Comparison of ENCODE assay signal across 12 cellular contexts in the genomic region with DNA sequence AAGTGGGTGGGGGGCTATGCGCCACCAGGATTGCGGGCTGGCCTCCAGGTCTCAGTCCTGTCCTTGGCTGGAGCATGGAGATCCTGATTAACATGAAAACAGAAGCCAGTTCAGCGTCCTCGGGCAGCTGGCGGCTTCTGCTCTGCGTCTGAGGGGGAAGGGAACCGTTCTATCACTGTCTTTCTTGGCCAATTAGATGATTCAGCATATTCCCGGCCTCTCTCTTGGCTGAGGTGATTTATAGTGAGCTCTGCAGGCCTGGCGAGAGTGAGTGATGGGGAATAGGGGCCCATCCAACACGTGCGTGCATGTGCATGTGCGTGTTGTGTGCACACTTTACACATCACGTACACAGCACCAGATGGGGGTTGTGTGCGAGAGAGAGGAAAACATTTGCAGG.
DNase-seq lines count a peak whose midpoint lies in the region; FAIRE-seq and TF ChIP-seq lines count a peak whose summit lies in the region.
"Had no signal": no experiment of that assay in that cellular context is flagged by ENCODE, and none has a peak within 500 bp of the region (broad histone marks: within the 10 kb centered on the region; RNA-seq: fewer than 3 reads in every experiment).

No MANE protein-coding gene starts in this region.

- H3K4me2 ChIP-seq in parathyroid adenoma (ENCODE audit: low read length): no peak overlapping the region

- peak; percentile 21 for DNase-seq in GM04504 (ENCODE audit: low read depth)
- DNase-seq in NOMO-1 (lab: John Stamatoyannopoulos, UW; ENCODE audit: unreplicated experiment in 2 of 2): peak; percentile 70 to 74
- peak; percentile 12 to 33 for DNase-seq in frontal cortex (ENCODE audit: low spot score in 2 of 2)
- no peak for DNase-seq in NCI-H2029 (lab: John Stamatoyannopoulos, UW)
- no peak for DNase-seq in UCSD-AML1 (lab: John Stamatoyannopoulos, UW; ENCODE audit: unreplicated experiment)
- no peak for DNase-seq in SW480 (ENCODE audit: low spot score)
- DNase-seq in GM12891 (ENCODE audit: insufficient read length, low spot score): no peak
- DNase-seq: activated naive CD4-positive, alpha-beta T cell treated with anti-CD3 and anti-CD28 coated beads, Interleukin-2, amount 50 U/mL, for 16 hours; GF-D8; stimulated activated CD8-positive, alpha-beta memory T cell treated with anti-CD3 and anti-CD28 coated beads, Interleukin-4, amount 100 ng/mL, for 48 hours had no signal

- no peak for FAIRE-seq in frontal cortex (lab: Jason Lieb, UNC)
- FAIRE-seq in GM12891 (lab: Jason Lieb, UNC): no peak

- no peak overlapping the region for H3K4me3 ChIP-seq in parathyroid adenoma (ENCODE audit: low read depth, low read length)
- H3K4me3 ChIP-seq: lung had no signal

- H3K9ac ChIP-seq in parathyroid adenoma: no peak overlapping the region

- H3K79me2 ChIP-seq in parathyroid adenoma: no peaks in the 10 kb centered on the region

- no peak for TF ChIP-seq POLR2A in GM12891 (IDR thresholded peaks at IDR 0.05; ENCODE audit: low read depth, low read length)

- peak overlapping the region; percentile 28 for H2AFZ ChIP-seq in parathyroid adenoma

- H3K27ac ChIP-seq in parathyroid adenoma: no peak overlapping the region

- no peaks in the 10 kb centered on the region for H3K9me3 ChIP-seq in parathyroid adenoma (ENCODE audit: control insufficient read depth, low read length)

- H3K4me1 ChIP-seq in parathyroid adenoma: no peaks in the 10 kb centered on the region

- no peaks in the 10 kb centered on the region for H3K27me3 ChIP-seq in parathyroid adenoma (ENCODE audit: control insufficient read depth, insufficient read depth, low read length)

- H3K36me3 ChIP-seq in parathyroid adenoma (ENCODE audit: control insufficient read depth, insufficient read depth, low read length): no peaks in the 10 kb centered on the region

- TF ChIP-seq CTCF in parathyroid adenoma (IDR thresholded peaks at IDR 0.05): no peak

TF ChIP-seq in GM12891, 5 proteins besides CTCF, POLR2A, EP300 and RAD21:
- TF ChIP-seq PAX5 (IDR thresholded peaks at IDR 0.05; ENCODE audit: insufficient read depth, low read length, severe bottlenecking): no peak
- TF ChIP-seq TAF1 (IDR thresholded peaks at IDR 0.05; ENCODE audit: low read depth, low read length): no peak
- TF ChIP-seq POLR2AphosphoS5 (IDR thresholded peaks at IDR 0.05; ENCODE audit: low read depth, low read length): no peak
- no peak for TF ChIP-seq SPI1 (IDR thresholded peaks at IDR 0.05; ENCODE audit: low read depth, low read length)
- TF ChIP-seq POU2F2 (IDR thresholded peaks at IDR 0.05; ENCODE audit: low read depth, low read length): no peak

Comparison
In these comparisons a context has a peak if more than half of its experiments do, and no peak if none do; other contexts are left out.
1. DNase-seq: peak in GM04504 (single experiment), NOMO-1 (2 of 2) and frontal cortex (2 of 2); none in NCI-H2029 (single experiment), UCSD-AML1 (single experiment), SW480 (single experiment) and GM12891 (single experiment).